In genomic region chr12:46456356-46457334, GRCh38 we compare ENCODE assay signal across 1 cellular context.
TF ChIP-seq lines count a peak whose summit lies in the region.

No MANE protein-coding gene starts in this region.

TF ChIP-seq in HepG2, 621 proteins besides CTCF, POLR2A, EP300 and RAD21 (continued from another document and continues in another):
- no peak; the same call in 1 of the 2 replicates for TF ChIP-seq ZGPAT (CRISPR knock-in tag; IDR thresholded peaks at IDR 0.05)
- TF ChIP-seq TFE3 (CRISPR knock-in tag; IDR thresholded peaks at IDR 0.05): no peak
- TF ChIP-seq ZSCAN30 (CRISPR knock-in tag; IDR thresholded peaks at IDR 0.05): no peak
- TF ChIP-seq MTF1 (CRISPR knock-in tag; IDR thresholded peaks at IDR 0.05): no peak
- no peak for TF ChIP-seq IRF9 (CRISPR knock-in tag; IDR thresholded peaks at IDR 0.05; ENCODE audit: borderline replicate concordance)
- no peak for TF ChIP-seq ZNF605 (CRISPR knock-in tag; IDR thresholded peaks at IDR 0.05)
- no peak for TF ChIP-seq TRIM24 (CRISPR knock-in tag; IDR thresholded peaks at IDR 0.05)
- TF ChIP-seq GRHL1 (CRISPR knock-in tag; conservative IDR thresholded peaks at IDR 0.05): no peak
- TF ChIP-seq ZNF564 (CRISPR knock-in tag; IDR thresholded peaks at IDR 0.05): no peak
- TF ChIP-seq TRIM22 (IDR thresholded peaks at IDR 0.05): no peak
- TF ChIP-seq NR2F6 (IDR thresholded peaks at IDR 0.05): peak; percentile 70; the same call in 1 of the 2 replicates
- TF ChIP-seq NR2F6 (CRISPR knock-in tag; IDR thresholded peaks at IDR 0.05): no peak
- no peak for TF ChIP-seq GTF3A (CRISPR knock-in tag; conservative IDR thresholded peaks at IDR 0.05)
- no peak for TF ChIP-seq IKZF5 (CRISPR knock-in tag; IDR thresholded peaks at IDR 0.05)
- no peak for TF ChIP-seq GFI1 (CRISPR knock-in tag; IDR thresholded peaks at IDR 0.05; ENCODE audit: borderline replicate concordance)
- no peak for TF ChIP-seq ZNF646 (CRISPR knock-in tag; IDR thresholded peaks at IDR 0.05)
- TF ChIP-seq ATF7 (IDR thresholded peaks at IDR 0.05): no peak
- TF ChIP-seq ATF7 (CRISPR knock-in tag; IDR thresholded peaks at IDR 0.05): no peak
- no peak for TF ChIP-seq TFAP4 (IDR thresholded peaks at IDR 0.05; ENCODE audit: borderline replicate concordance, low read depth)
- TF ChIP-seq CENPBD1 (CRISPR knock-in tag; IDR thresholded peaks at IDR 0.05; ENCODE audit: borderline replicate concordance, low read depth): no peak
- TF ChIP-seq NKX3-1 (CRISPR knock-in tag; IDR thresholded peaks at IDR 0.05): no peak
- peak; percentile 85 for TF ChIP-seq NCOA2 (CRISPR knock-in tag; IDR thresholded peaks at IDR 0.05)
- TF ChIP-seq ZNF660 (CRISPR knock-in tag; IDR thresholded peaks at IDR 0.05; ENCODE audit: borderline replicate concordance, low read depth): no peak
- TF ChIP-seq IRF1 (CRISPR knock-in tag; IDR thresholded peaks at IDR 0.05; ENCODE audit: low read depth): no peak
- 0 out of 2 replicates have a peak, but pooled peaks have one; percentile 11 for TF ChIP-seq CEBPG (CRISPR knock-in tag; IDR thresholded peaks at IDR 0.05)
- peak; percentile 94 for TF ChIP-seq SOX5 (CRISPR knock-in tag; IDR thresholded peaks at IDR 0.05; ENCODE audit: borderline replicate concordance)
- TF ChIP-seq ZNF33A (CRISPR knock-in tag; IDR thresholded peaks at IDR 0.05; ENCODE audit: borderline replicate concordance): no peak
- TF ChIP-seq POLR2AphosphoS5 (IDR thresholded peaks at IDR 0.05; ENCODE audit: low read depth, low read length): no peak
- TF ChIP-seq CREBL2 (CRISPR knock-in tag; IDR thresholded peaks at IDR 0.05; ENCODE audit: borderline replicate concordance): no peak
- TF ChIP-seq FOXO4 (CRISPR knock-in tag; conservative IDR thresholded peaks at IDR 0.05): no peak
- no peak for TF ChIP-seq ZMYM3 (CRISPR knock-in tag; IDR thresholded peaks at IDR 0.05)
- TF ChIP-seq HDAC6 (IDR thresholded peaks at IDR 0.05; ENCODE audit: low read depth, low read length): no peak
- no peak for TF ChIP-seq RXRA (CRISPR knock-in tag; IDR thresholded peaks at IDR 0.05)
- peak; percentile 65 for TF ChIP-seq ZNF503 (CRISPR knock-in tag; IDR thresholded peaks at IDR 0.05)
- no peak for TF ChIP-seq JUN (CRISPR knock-in tag; IDR thresholded peaks at IDR 0.05)
- TF ChIP-seq ZSCAN9 (CRISPR knock-in tag; IDR thresholded peaks at IDR 0.05; ENCODE audit: borderline replicate concordance): no peak
- TF ChIP-seq SRY (CRISPR knock-in tag; IDR thresholded peaks at IDR 0.05): no peak
